ENCODE assay signal across 7 cellular contexts in the genomic region with DNA sequence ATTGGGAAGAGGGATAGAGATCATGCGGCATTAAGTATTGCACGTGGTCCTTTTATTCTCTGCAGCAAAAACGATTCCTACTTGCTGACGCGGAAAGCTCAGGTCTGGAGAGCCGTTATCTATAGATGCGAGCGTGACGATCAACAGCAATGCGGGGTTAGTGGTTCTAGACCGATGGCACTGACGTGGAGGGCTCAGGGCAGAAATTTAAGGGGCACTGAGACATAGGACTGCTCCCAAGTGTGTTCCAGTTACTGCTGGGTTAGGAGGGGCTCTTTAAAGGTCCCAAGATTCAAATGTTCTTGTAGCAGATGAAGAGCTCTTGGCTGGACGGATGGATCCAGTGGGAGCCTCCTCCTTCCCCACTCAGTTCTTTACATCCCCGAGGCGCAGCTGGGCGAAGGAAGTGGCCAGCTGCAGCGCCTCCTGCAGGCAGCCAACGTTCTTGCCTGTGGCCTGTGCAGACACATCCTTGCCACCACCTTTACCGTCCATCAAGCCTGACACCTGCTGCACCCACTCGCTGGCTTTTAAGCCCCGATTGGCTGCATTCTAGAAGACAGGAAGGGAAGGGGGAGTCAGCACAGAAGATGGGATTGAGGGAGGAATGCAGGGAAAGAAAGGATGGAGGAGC. TPM values are rescaled to one million over a fixed set of nuclear protein-coding genes. Genes with fewer than 3 reads are reported as not detected.
A peak's percentile ranks its signal among the peaks of the same experiment; 100 is the strongest.
DNase-seq lines count a peak whose midpoint lies in the region; ATAC-seq and TF ChIP-seq lines count a peak whose summit lies in the region.

No MANE protein-coding gene starts in this region.

- intact Hi-C loops in natural killer cell (cut with micrococcal nuclease) = loop anchor here (2.0 kb wide), 1 partner anchor 94 kb away; the partner anchor contains the start of gene DDX19A
- intact Hi-C loops in tibial artery (cut with DNase I; ENCODE audit: low total_unique reads) = no loop called here

- no peak for ATAC-seq in natural killer cell

- H3K4me3 Mint-ChIP-seq in natural killer cell = peak overlapping the region; percentile 91

- H3K27me3 ChIP-seq in adipocyte (replicated peaks; ENCODE audit: control insufficient read depth, insufficient read depth, low read length) = no peaks in the 10 kb centered on the region
- no peaks in the 10 kb centered on the region for H3K27me3 ChIP-seq in tibial artery
- no peaks in the 10 kb centered on the region for H3K27me3 ChIP-seq in tibial nerve

- DNase-seq in G401 (ENCODE audit: low spot score) = peak; percentile 25
- DNase-seq in KBM-7 = peak; percentile 24
- DNase-seq in adipocyte (ENCODE audit: low read depth) = peak; percentile 33
- DNase-seq in natural killer cell = no peak
- DNase-seq in OCI-M2 (lab: John Stamatoyannopoulos, UW; ENCODE audit: unreplicated experiment) = no peak
- DNase-seq in tibial artery = no peak
- no peak for DNase-seq in tibial nerve (ENCODE audit: low spot score in 2 of 2)

- H3K4me1 Mint-ChIP-seq in natural killer cell = peaks cover 0 to 12% of the 10 kb centered on the region in 2 donors

- H3K4me3 ChIP-seq in adipocyte (ENCODE audit: low read length) (no peak overlapping the region), tibial artery (no peak overlapping the region), tibial nerve (no peak overlapping the region)

- H3K27me3 Mint-ChIP-seq in natural killer cell (ENCODE audit: low read depth in 2 of 2) = no peaks in the 10 kb centered on the region

- H3K4me1 ChIP-seq in adipocyte (ENCODE audit: control insufficient read depth, insufficient read depth, low read length) = peaks cover 7% of the 10 kb centered on the region
- peaks cover 0 to 22% (median 16%) of the 10 kb centered on the region in 4 donors for H3K4me1 ChIP-seq in tibial artery
- H3K4me1 ChIP-seq in tibial nerve = peaks cover 0 to 29% (median 15%) of the 10 kb centered on the region in 4 donors

- TF ChIP-seq POLR2A in tibial nerve (IDR thresholded peaks at IDR 0.05) = no peak

- peak overlapping the region in 1 of 2 donors; percentile 75 for H3K27ac ChIP-seq in tibial artery
- peak overlapping the region in 1 of 4 donors; percentile 92 for H3K27ac ChIP-seq in tibial nerve

- H3K27ac Mint-ChIP-seq in natural killer cell = peak overlapping the region; percentile 83 to 93

- no peaks in the 10 kb centered on the region for H3K36me3 Mint-ChIP-seq in natural killer cell

- no peak for TF ChIP-seq EP300 in tibial nerve (IDR thresholded peaks at IDR 0.05)

- TF ChIP-seq CTCF in natural killer cell (IDR thresholded peaks at IDR 0.05) = no peak
- peak in 1 of 2 experiments; percentile 14 for TF ChIP-seq CTCF in tibial artery (IDR thresholded peaks at IDR 0.05)
- peak in 1 of 5 experiments; percentile 8 for TF ChIP-seq CTCF in tibial nerve (IDR thresholded peaks at IDR 0.05)

- H3K36me3 ChIP-seq in adipocyte (ENCODE audit: control insufficient read depth, insufficient read depth, low read length, severe bottlenecking) (peaks cover 58% of the 10 kb centered on the region), tibial artery (peaks cover 46 to 57% (median 55%) of the 10 kb centered on the region in 3 donors), tibial nerve (peaks cover 0 to 58% (median 28%) of the 10 kb centered on the region in 3 donors)

- no peaks in the 10 kb centered on the region for H3K9me3 ChIP-seq in adipocyte (ENCODE audit: control insufficient read depth, low read length)
- H3K9me3 ChIP-seq in tibial artery = no peaks in the 10 kb centered on the region
- no peaks in the 10 kb centered on the region for H3K9me3 ChIP-seq in tibial nerve

- no peak overlapping the region for H3K9ac ChIP-seq in adipocyte (ENCODE audit: low read length)

- H3K9me3 Mint-ChIP-seq in natural killer cell = no peaks in the 10 kb centered on the region

- 82 to 86% methylated on average over 21 of the region's 21 CpGs for WGBS in tibial nerve, 2 donors

- in situ Hi-C loops in G401 (cut with HindIII; ENCODE audit: low sequenced_read_pairs) = no loop called here
- in situ Hi-C loops in KBM-7 (cut with MboI; ENCODE audit: low pct_unique_long_range_greater_than_20kb, low sequenced_read_pairs) = no loop called here

RNA-seq across cellular contexts. Expression of gene EXOSC6, which starts 0.7 kb away (rescaled TPM):
- total RNA-seq in G401 (2014; rRNA removed; shearing (Covaris generic)) = 29.6 and 37.5 TPM in 2 replicates
- total RNA-seq in natural killer cell (10 to 100 TPM; 26.4 to 27.6 (median 27.3) TPM), tibial nerve (10 to 100 TPM; 24.0 to 40.6 (median 27.4) TPM)

RNA-seq across cellular contexts. Expression of gene AARS1, which starts 36.8 kb away (rescaled TPM):
- total RNA-seq in G401 (2014; rRNA removed; shearing (Covaris generic)) = 73.5 and 95.4 TPM in 2 replicates
- 10 to 100 TPM; 19.8 to 29.9 (median 26.1) TPM for total RNA-seq in natural killer cell
- total RNA-seq in tibial nerve = 100 to 1,000 TPM in 1 of 4 donors, 10 to 100 TPM in 3; 69.8 to 129 (median 88.9) TPM

RNA-seq across cellular contexts. Expression of gene DDX19B, which starts 46.5 kb away (rescaled TPM):
- total RNA-seq in G401 (2014; rRNA removed; shearing (Covaris generic)) = 40.9 and 65.2 TPM in 2 replicates
- 10 to 100 TPM; 39.9 to 52.6 (median 48.8) TPM for total RNA-seq in natural killer cell
- 10 to 100 TPM; 27.8 to 57.6 (median 30.4) TPM for total RNA-seq in tibial nerve

Comparison
In these comparisons a context has a peak if more than half of its experiments do, and no peak if none do; other contexts are left out.
1. DNase-seq: peak in G401 (single experiment), KBM-7 (single experiment) and adipocyte (single experiment); none in natural killer cell (single experiment), OCI-M2 (single experiment), tibial artery (0 of 2) and tibial nerve (0 of 2).